ENCODE assay signal across 13 cellular contexts in genomic region chr21:37119421-37120218, GRCh38. TPM values are rescaled to one million over a fixed set of nuclear protein-coding genes. Genes with fewer than 3 reads are reported as not detected.
DNase-seq lines count a peak whose midpoint lies in the region; ATAC-seq and TF ChIP-seq lines count a peak whose summit lies in the region.
"Had no signal": no experiment of that assay in that cellular context is flagged by ENCODE, and none has a peak within 500 bp of the region (broad histone marks: within the 10 kb centered on the region; RNA-seq: fewer than 3 reads in every experiment).

No MANE protein-coding gene starts in this region.

- H3K9me3 ChIP-seq in DND-41 (ENCODE audit: insufficient read depth, low read length, severe bottlenecking) = no peaks in the 10 kb centered on the region
- no peaks in the 10 kb centered on the region for H3K9me3 ChIP-seq in HEK293 (ENCODE audit: control insufficient read depth, insufficient read depth, low read depth, low read length)

- H3K9me3 Mint-ChIP-seq in naive B cell = no peaks in the 10 kb centered on the region

- H3K36me3 Mint-ChIP-seq in naive B cell = peaks cover 19 to 29% of the 10 kb centered on the region in 2 donors

- POLR2A ChIA-PET in HEK293 (lab: Yijun Ruan, JAX) = interaction anchor here (0.6 kb wide), 1 partner anchor 398 kb away, joined by 4 read pairs; no protein-coding TSS in a partner anchor

- H3K4me1 ChIP-seq in DND-41 (ENCODE audit: insufficient read depth, low read length) (no peaks in the 10 kb centered on the region), HEK293 (ENCODE audit: control insufficient read depth, insufficient read depth, low read length) (peaks cover 15% of the 10 kb centered on the region)

- TF ChIP-seq CTCF in DND-41 (IDR thresholded peaks at IDR 0.05; ENCODE audit: borderline replicate concordance, extremely low read depth, low read length, poor library complexity, severe bottlenecking) = peak; percentile 9
- no peak for TF ChIP-seq CTCF in HEK293 (tag by site-specific recombination; IDR thresholded peaks at IDR 0.05)
- peak; percentile 13 for TF ChIP-seq CTCF in astrocyte of the spinal cord (IDR thresholded peaks at IDR 0.05; ENCODE audit: low read depth, low read length)

- H3K27ac ChIP-seq in DND-41 (ENCODE audit: low read length) (no peak overlapping the region), HEK293 (ENCODE audit: extremely low read depth, low read depth, low read length) (peak overlapping the region; percentile 20; the same call in 1 of the 2 replicates)
- H3K27ac ChIP-seq: coronary artery, HL-60 had no signal

- H4K20me1 ChIP-seq in DND-41 (ENCODE audit: insufficient read depth, low read length) = no peaks in the 10 kb centered on the region

- CTCF ChIA-PET in HEK293 (lab: Yijun Ruan, JAX) = interaction anchor here (0.6 to 1.4 kb wide), 4 partner anchors 14 to 145 kb away, joined by 4 to 7 read pairs (median 4); no protein-coding TSS in a partner anchor

- no peak for DNase-seq in DND-41
- no peak for DNase-seq in astrocyte of the spinal cord (ENCODE audit: low read depth, low spot score)
- no peak for DNase-seq in naive B cell
- no peak for DNase-seq in GF-D8 (lab: John Stamatoyannopoulos, UW)
- no peak for DNase-seq in SHP77 (lab: John Stamatoyannopoulos, UW)
- DNase-seq: activated CD8-positive, alpha-beta memory T cell treated with anti-CD3 and anti-CD28 coated beads, Interleukin-2, amount 50 U/mL, for 4 hours; Calu3; foreskin melanocyte; NCI-H526 had no signal

- H3K4me3 Mint-ChIP-seq in naive B cell = no peak overlapping the region

- no peaks in the 10 kb centered on the region for H3K27me3 ChIP-seq in DND-41 (ENCODE audit: insufficient read depth, low read length, poor library complexity)

- H3K4me2 ChIP-seq in DND-41 (ENCODE audit: insufficient read depth, low read length) = no peak overlapping the region

- 0 out of 2 replicates have a peak, but pooled peaks cover 3% of the 10 kb centered on the region for H3K79me2 ChIP-seq in DND-41 (ENCODE audit: insufficient read depth, low read length)

- H2AFZ ChIP-seq in DND-41 (ENCODE audit: low read depth, low read length) = no peak overlapping the region

- H3K9ac ChIP-seq in DND-41 (ENCODE audit: low read depth, low read length) = no peak overlapping the region

- no peaks in the 10 kb centered on the region for H3K27me3 Mint-ChIP-seq in naive B cell

- peaks cover 0 to 8% (median 3%) of the 10 kb centered on the region in 3 donors for H3K4me1 Mint-ChIP-seq in naive B cell

- no peak for ATAC-seq in DND-41 (ENCODE audit: insufficient read depth, low read depth)
- no peak for ATAC-seq in naive B cell (ENCODE audit: low read depth in 2 of 2)
- ATAC-seq in GM18519 (IDR thresholded peaks at IDR 0.05; ENCODE audit: low FRiP score, unreplicated experiment) = no peak

- no peak overlapping the region for H3K4me3 ChIP-seq in DND-41 (ENCODE audit: low read depth in 1 of 2, low read length in 2 of 2)
- H3K4me3 ChIP-seq in HEK293 (ENCODE audit: low read depth, low read length) = no peak overlapping the region
- H3K4me3 ChIP-seq in astrocyte of the spinal cord (ENCODE audit: low read depth, low read length) = no peak overlapping the region
- H3K4me3 ChIP-seq: coronary artery had no signal

- peak overlapping the region in 5 of 6 donors; percentile 33 to 87 (median 62) for H3K27ac Mint-ChIP-seq in naive B cell

- in situ Hi-C loops in astrocyte of the spinal cord (cut with HindIII; ENCODE audit: low sequenced_read_pairs) = no loop called here

- H3K36me3 ChIP-seq in DND-41 (ENCODE audit: insufficient read depth, low read length) (peaks cover 29% of the 10 kb centered on the region), HEK293 (ENCODE audit: control insufficient read depth in 2 of 2, insufficient read depth in 1 of 2, low read length in 2 of 2) (peaks cover 4 to 5% of the 10 kb centered on the region in 2 experiments)

TF ChIP-seq in HEK293, 187 proteins besides CTCF, POLR2A, EP300 and RAD21 (continues in another document):
- TF ChIP-seq PRDM4 (tag by site-specific recombination; IDR thresholded peaks at IDR 0.05) (no peak), GFI1B (tag by site-specific recombination; IDR thresholded peaks at IDR 0.05) (no peak), ZNF624 (tag by site-specific recombination; IDR thresholded peaks at IDR 0.05) (no peak), ZFP37 (tag by site-specific recombination; IDR thresholded peaks at IDR 0.05) (no peak), ZNF692 (tag by site-specific recombination; IDR thresholded peaks at IDR 0.05) (no peak), ZNF548 (tag by site-specific recombination; IDR thresholded peaks at IDR 0.05) (no peak), MEIS1 (CRISPR knock-in tag; IDR thresholded peaks at IDR 0.05; ENCODE audit: borderline replicate concordance) (no peak), GLIS2 (tag by site-specific recombination; IDR thresholded peaks at IDR 0.05) (no peak), ZBTB7A (tag by site-specific recombination; IDR thresholded peaks at IDR 0.05; ENCODE audit: low read depth) (no peak), ZFP3 (tag by site-specific recombination; IDR thresholded peaks at IDR 0.05; ENCODE audit: low read depth) (no peak), ZNF266 (tag by site-specific recombination; IDR thresholded peaks at IDR 0.05; ENCODE audit: low read depth) (no peak), ZNF510 (tag by site-specific recombination; IDR thresholded peaks at IDR 0.05; ENCODE audit: insufficient replicate concordance) (no peak), ZNF704 (tag by site-specific recombination; IDR thresholded peaks at IDR 0.05) (no peak), ZNF398 (tag by site-specific recombination; IDR thresholded peaks at IDR 0.05) (no peak), ZNF335 (tag by site-specific recombination; conservative IDR thresholded peaks at IDR 0.05) (peak; percentile 58; the same call in 1 of the 2 replicates), PBX3 (CRISPR knock-in tag; IDR thresholded peaks at IDR 0.05) (no peak)

RNA-seq across cellular contexts. Expression of gene TTC3, which starts 46.6 kb away (rescaled TPM):
- polyA plus RNA-seq in naive B cell (ENCODE audit: low read depth in 6 of 6) = 10 to 100 TPM; 54.7 to 97.7 (median 62.1) TPM

RNA-seq across cellular contexts. Expression of gene PIGP, which starts 46.7 kb away (rescaled TPM):
- 10 to 100 TPM; 30.6 to 58.7 (median 36.7) TPM for polyA plus RNA-seq in naive B cell (ENCODE audit: low read depth in 6 of 6)
